Comparison of ENCODE assay signal across 8 cellular contexts in genomic region chr10:27153325-27153724, GRCh38. TPM values are rescaled to one million over a fixed set of nuclear protein-coding genes. Genes with fewer than 3 reads are reported as not detected.
DNase-seq lines count a peak whose midpoint lies in the region; ATAC-seq and TF ChIP-seq lines count a peak whose summit lies in the region.

No MANE protein-coding gene starts in this region.

- TF ChIP-seq CTCF in left ventricle myocardium inferior (IDR thresholded peaks at IDR 0.05; ENCODE audit: borderline replicate concordance) (no peak), mammary epithelial cell (conservative IDR thresholded peaks at IDR 0.05 in 1 of 2, IDR thresholded peaks at IDR 0.05 in 1 of 2; ENCODE audit: extremely low read depth in 1 of 2, insufficient read depth in 1 of 2, low read depth in 1 of 2, low read length in 2 of 2) (no peak)

- intact Hi-C loops in left ventricle myocardium inferior (cut with micrococcal nuclease): no loop called here
- intact Hi-C loops in Right ventricle myocardium inferior (cut with DNase I): loop anchor here (10.0 kb wide), 1 partner anchor 49 kb away; the partner anchor contains the start of gene ANKRD26
- intact Hi-C loops in mammary epithelial cell (cut with micrococcal nuclease): loop anchor here (10.0 kb wide), 1 partner anchor 211 kb away; no protein-coding TSS in a partner anchor
- intact Hi-C loops in aorta (cut with DNase I): no loop called here

- BruUV-seq in mammary epithelial cell (replicated peaks; lab: Mats Ljungman, UMichigan): no TSS peak

- H3K36me3 ChIP-seq in left ventricle myocardium inferior: peaks cover 6% of the 10 kb centered on the region
- H3K36me3 ChIP-seq in mammary epithelial cell (ENCODE audit: insufficient read depth, low read length): peaks cover 2% of the 10 kb centered on the region
- H3K36me3 ChIP-seq in aorta (ENCODE audit: control insufficient read depth in 1 of 2, insufficient read depth in 2 of 2, low read length in 1 of 2): peaks cover 0 to under 1% of the 10 kb centered on the region in 2 donors

- no peak for DNase-seq in left ventricle myocardium inferior
- DNase-seq in Right ventricle myocardium inferior (ENCODE audit: missing footprints): no peak
- no peak for DNase-seq in mammary epithelial cell
- DNase-seq in aorta: no peak
- DNase-seq in Kasumi-1 (lab: John Stamatoyannopoulos, UW): no peak
- DNase-seq in NCI-H69 (lab: John Stamatoyannopoulos, UW): no peak
- no peak for DNase-seq in dermis blood vessel endothelial cell

- peak overlapping the region; percentile 99 for H3K9ac ChIP-seq in mammary epithelial cell (ENCODE audit: insufficient read depth, low read length)

- WGBS in mammary epithelial cell (ENCODE audit: low coverage, missing lambda C conversion rate): 0% methylated on average over 6 of the region's 6 CpGs
- 1 to 3% methylated on average over 6 of the region's 6 CpGs for WGBS in aorta, 2 donors

- peak overlapping the region; percentile 94 for H3K4me3 ChIP-seq in left ventricle myocardium inferior
- H3K4me3 ChIP-seq in mammary epithelial cell (replicated peaks in 1 of 3; ENCODE audit: insufficient read depth in 1 of 3, low read depth in 2 of 3, low read length in 3 of 3): peak overlapping the region; percentile 55 to 98 (median 84)
- peak overlapping the region; percentile 94 for H3K4me3 ChIP-seq in mononuclear cell (ENCODE audit: low read length)
- H3K4me3 ChIP-seq in aorta (ENCODE audit: low read length in 2 of 2): peak overlapping the region; percentile 87 to 95

- in situ Hi-C loops in mammary epithelial cell (cut with MboI; ENCODE audit: low sequenced_read_pairs in 2 of 2): no loop called here

- H3K27me3 ChIP-seq in left ventricle myocardium inferior (ENCODE audit: low read depth) (no peaks in the 10 kb centered on the region), mammary epithelial cell (ENCODE audit: insufficient read depth, low read length) (no peaks in the 10 kb centered on the region), mononuclear cell (ENCODE audit: insufficient read depth, low read length) (no peaks in the 10 kb centered on the region), aorta (ENCODE audit: control insufficient read depth in 1 of 2, insufficient read depth in 2 of 2, low read length in 1 of 2) (no peaks in the 10 kb centered on the region)

- H3K79me2 ChIP-seq in mammary epithelial cell (ENCODE audit: insufficient read depth, low read length): peaks cover 91% of the 10 kb centered on the region

- H3K9me3 ChIP-seq in left ventricle myocardium inferior (replicated peaks) (no peaks in the 10 kb centered on the region), mammary epithelial cell (replicated peaks; ENCODE audit: insufficient read depth, low read length) (no peaks in the 10 kb centered on the region), mononuclear cell (ENCODE audit: low read depth, low read length) (no peaks in the 10 kb centered on the region), aorta (ENCODE audit: control insufficient read depth, low read length) (no peaks in the 10 kb centered on the region)

- dilution Hi-C loops in mammary epithelial cell (cut with HindIII; ENCODE audit: low sequenced_read_pairs): no loop called here

- no peak overlapping the region for H2AFZ ChIP-seq in mammary epithelial cell (ENCODE audit: low read depth, low read length)

- H4K20me1 ChIP-seq in mammary epithelial cell (ENCODE audit: insufficient read depth, low read length): no peaks in the 10 kb centered on the region

- ATAC-seq in Right ventricle myocardium inferior (no peak), aorta (ENCODE audit: low FRiP score) (no peak)

- H3K4me1 ChIP-seq in left ventricle myocardium inferior: peaks cover 68% of the 10 kb centered on the region
- peaks cover 15% of the 10 kb centered on the region for H3K4me1 ChIP-seq in mammary epithelial cell (ENCODE audit: insufficient read depth, low read length)
- H3K4me1 ChIP-seq in mononuclear cell (ENCODE audit: insufficient read depth, low read length): peaks cover 28% of the 10 kb centered on the region
- H3K4me1 ChIP-seq in aorta (ENCODE audit: control insufficient read depth in 1 of 2, insufficient read depth in 2 of 2, low read length in 2 of 2): peaks cover 0 to 6% of the 10 kb centered on the region in 2 donors

- CTCF ChIA-PET in mammary epithelial cell (lab: Charles Lee; ENCODE audit: low non-redundant PET): no interaction called here

- H3K27ac ChIP-seq in left ventricle myocardium inferior (replicated peaks) (no peak overlapping the region), mammary epithelial cell (ENCODE audit: insufficient read depth, low read depth, low read length) (peak overlapping the region; percentile 99), aorta (ENCODE audit: low read depth in 1 of 2, low read length in 2 of 2) (no peak overlapping the region)

- H3K4me2 ChIP-seq in mammary epithelial cell (ENCODE audit: insufficient read depth, low read depth, low read length): peak overlapping the region; percentile 75

RNA-seq across cellular contexts. Expression of gene YME1L1, which starts 0.9 kb away (rescaled TPM):
- total RNA-seq in left ventricle myocardium inferior (88.3 TPM), Right ventricle myocardium inferior (91.1 TPM), mammary epithelial cell (100 to 1,000 TPM in 1 of 2 donors, 10 to 100 TPM in 1; 77.2 to 118 TPM), mononuclear cell (152 TPM), aorta (10 to 100 TPM; 75.1 to 75.8 TPM), dermis blood vessel endothelial cell (104 and 155 TPM in 2 replicates)
- polyA plus RNA-seq in mammary epithelial cell (41.6 TPM), aorta (10 to 100 TPM; 41.5 to 46.1 TPM)
- 53.6 TPM for polyA minus RNA-seq in mammary epithelial cell

RNA-seq across cellular contexts. Expression of gene MASTL, which starts 1.8 kb away (rescaled TPM):
- 1.9 TPM for total RNA-seq in left ventricle myocardium inferior
- 1.5 TPM for total RNA-seq in Right ventricle myocardium inferior
- total RNA-seq in mammary epithelial cell: 10 to 100 TPM in 1 of 2 donors, 1 to 10 TPM in 1; 6.5 to 15.8 TPM
- polyA plus RNA-seq in mammary epithelial cell: 8.9 TPM
- polyA minus RNA-seq in mammary epithelial cell: 12.2 TPM
- total RNA-seq in mononuclear cell: 26.8 TPM
- 1 to 10 TPM; 5.3 to 7.7 TPM for total RNA-seq in aorta
- polyA plus RNA-seq in aorta: 1 to 10 TPM; 2.4 to 5.2 TPM
- total RNA-seq in dermis blood vessel endothelial cell: 12.9 and 19.2 TPM in 2 replicates

RNA-seq across cellular contexts. Expression of gene ANKRD26, which starts 53.0 kb away (rescaled TPM):
- total RNA-seq in left ventricle myocardium inferior (14.0 TPM), Right ventricle myocardium inferior (10.9 TPM), mammary epithelial cell (1 to 10 TPM; 7.0 to 8.1 TPM), mononuclear cell (6.3 TPM), aorta (10 to 100 TPM in 1 of 2 donors, 1 to 10 TPM in 1; 5.8 to 15.8 TPM), dermis blood vessel endothelial cell (8.7 and 10.7 TPM in 2 replicates)
- polyA plus RNA-seq in mammary epithelial cell (1.1 TPM), aorta (1 to 10 TPM; 2.6 TPM)
- 4.1 TPM for polyA minus RNA-seq in mammary epithelial cell

Comparison
In these comparisons a context has a peak if more than half of its experiments do, and no peak if none do; other contexts are left out.
1. intact Hi-C loops: an anchor here in Right ventricle myocardium inferior (10.0 kb wide) and mammary epithelial cell (10.0 kb wide); none called in left ventricle myocardium inferior and aorta.